Comparison of ENCODE assay signal across 8 cellular contexts in genomic region chr16:9078467-9079429, GRCh38. TPM values are rescaled to one million over a fixed set of nuclear protein-coding genes. Genes with fewer than 3 reads are reported as not detected.
DNase-seq lines count a peak whose midpoint lies in the region; ATAC-seq and TF ChIP-seq lines count a peak whose summit lies in the region.
"Not testable (repeated sequence)": the region's sequence is repeated elsewhere in the genome, so short reads cannot be mapped to it uniquely, and the experiment has no call there.

No MANE protein-coding gene starts in this region.

- not testable (repeated sequence) for H3K27me3 ChIP-seq in CD4-positive, alpha-beta T cell (ENCODE audit: control insufficient read depth, insufficient read depth, low read length); NT2/D1 (ENCODE audit: insufficient read depth, insufficient read length)

- intact Hi-C loops in CD4-positive, alpha-beta T cell (cut with DNase I, micrococcal nuclease) = not testable (repeated sequence)

- ATAC-seq in CD4-positive, alpha-beta T cell (ENCODE audit: poor library complexity) = peak; percentile 54
- ATAC-seq in GM19468 (IDR thresholded peaks at IDR 0.05; ENCODE audit: extremely low read depth, unreplicated experiment) = peak; percentile 61
- peak; percentile 66 for ATAC-seq in HG03571 (IDR thresholded peaks at IDR 0.05; ENCODE audit: unreplicated experiment)
- ATAC-seq in activated CD4-positive, CD25-positive, alpha-beta regulatory T cell treated with anti-CD3 and anti-CD28 coated beads, Interleukin-2, amount 50 U/mL, for 24 hours = peak; percentile 94 to 95

- CTCF ChIA-PET in CD4-positive, alpha-beta T cell (lab: Charles Lee) = interaction anchor here (2.2 kb wide), 1 partner anchor 143 kb away, joined by 4 read pairs; no protein-coding TSS in a partner anchor

- H3K27me3 Mint-ChIP-seq in CD4-positive, alpha-beta T cell = not testable (repeated sequence)

- not testable (repeated sequence) for H3K4me1 ChIP-seq in NT2/D1 (ENCODE audit: insufficient read depth, insufficient read length)

- peak in 2 of 10 experiments; percentile 11 to 16 for DNase-seq in CD4-positive, alpha-beta T cell
- DNase-seq in NT2/D1 (ENCODE audit: low read depth, low spot score) = peak; percentile 63
- DNase-seq in central memory CD4-positive, alpha-beta T cell = peak; percentile 64
- peak; percentile 23 for DNase-seq in iPS-NIHi7 (ENCODE audit: extremely low spot score)
- DNase-seq in stimulated activated CD4-positive, alpha-beta T cell treated with anti-CD3 and anti-CD28 coated beads, Interleukin-2, amount 100 ng/mL, for 4 hours (ENCODE audit: low read depth) = peak; percentile 49

- POLR2A ChIA-PET in CD4-positive, alpha-beta T cell (lab: Charles Lee) = interaction anchor here (1.2 to 4.2 kb wide), 2 partner anchors 13 to 281 kb away, joined by 3 to 42 read pairs; partner anchors contain the start of genes HAPSTR1, PMM2 and TMEM186

- not testable (repeated sequence) for H3K36me3 Mint-ChIP-seq in CD4-positive, alpha-beta T cell (ENCODE audit: low read depth)

- not testable (repeated sequence) for H3K9me3 Mint-ChIP-seq in CD4-positive, alpha-beta T cell

- not testable (repeated sequence) for H3K9ac ChIP-seq in NT2/D1 (ENCODE audit: insufficient read length, low read depth)

- peaks cover 12% of the 10 kb centered on the region for H3K4me1 Mint-ChIP-seq in CD4-positive, alpha-beta T cell (ENCODE audit: low read depth)

- not testable (repeated sequence) for H3K4me3 Mint-ChIP-seq in CD4-positive, alpha-beta T cell

- not testable (repeated sequence) for TF ChIP-seq CTCF in CD4-positive, alpha-beta T cell (IDR thresholded peaks at IDR 0.05)

- H3K9me3 ChIP-seq in CD4-positive, alpha-beta T cell (ENCODE audit: control insufficient read depth, low read length); NT2/D1 (ENCODE audit: insufficient read depth, low read length): not testable (repeated sequence)

- not testable (repeated sequence) for H3K4me3 ChIP-seq in NT2/D1 (ENCODE audit: insufficient read length, low read depth)

- not testable (repeated sequence) for H3K27ac ChIP-seq in CD4-positive, alpha-beta T cell (ENCODE audit: low read depth, low read length)

- peak overlapping the region; percentile 53 for H3K27ac Mint-ChIP-seq in CD4-positive, alpha-beta T cell

- H3K36me3 ChIP-seq in NT2/D1 (ENCODE audit: insufficient read depth, insufficient read length, low read length) = not testable (repeated sequence)

RNA-seq across cellular contexts. Expression of gene HAPSTR1, which starts 12.7 kb away (rescaled TPM):
- 100 to 1,000 TPM; 152 to 153 TPM for total RNA-seq in CD4-positive, alpha-beta T cell
